8 cellular contexts compared by ENCODE assay signal in the genomic region with DNA sequence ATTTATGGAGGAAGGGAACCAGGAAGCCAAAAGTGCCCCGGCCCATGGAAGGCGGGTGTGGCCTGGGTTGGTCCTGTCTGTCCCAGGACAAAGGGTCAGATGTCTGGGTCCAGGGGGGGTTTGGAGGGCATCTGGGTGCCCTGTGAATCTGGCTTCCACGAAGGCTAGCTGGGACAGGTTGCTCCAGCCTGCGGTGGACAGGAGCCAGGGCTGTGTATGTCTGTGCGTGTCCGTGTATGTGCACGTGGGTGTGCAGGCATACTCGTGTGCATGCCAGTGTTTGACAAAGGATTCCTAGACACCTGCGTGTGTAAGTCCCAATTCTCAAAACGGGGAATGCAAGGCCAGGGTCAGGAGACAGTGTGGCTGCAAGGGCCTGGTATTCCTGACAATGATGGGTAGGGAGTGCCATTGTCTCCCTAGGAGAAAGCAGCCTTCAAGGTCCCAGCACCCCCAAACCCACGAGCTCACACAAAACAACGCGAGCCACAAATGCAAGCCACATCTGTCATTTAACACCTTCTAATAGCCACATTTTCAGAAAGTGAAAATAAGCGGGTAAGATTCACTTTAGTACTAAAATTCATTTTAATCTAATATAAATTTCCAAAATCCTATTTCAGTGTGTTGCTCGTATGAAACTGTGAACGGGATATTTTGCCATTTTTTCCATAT.
DNase-seq lines count a peak whose midpoint lies in the region; ATAC-seq and TF ChIP-seq lines count a peak whose summit lies in the region.

No MANE protein-coding gene starts in this region.

- H3K9me3 ChIP-seq in HEK293 (ENCODE audit: control insufficient read depth, insufficient read depth, low read depth, low read length), result no peaks in the 10 kb centered on the region

- POLR2A ChIA-PET in HEK293 (lab: Yijun Ruan, JAX), result interaction anchor here (1.7 to 6.2 kb wide), 3 partner anchors 14 to 19 kb away, joined by 5 to 42 read pairs (median 30); no protein-coding TSS in a partner anchor
- POLR2A ChIA-PET in activated CD4-positive, alpha-beta memory T cell treated with anti-CD3 and anti-CD28 coated beads, Interleukin-2, amount 10 ng/mL, durations not matched to agents 7 days and 5 days (lab: Charles Lee), result interaction anchor here (3.8 to 6.7 kb wide), 4 partner anchors 11 to 18 kb away, joined by 13 to 70 read pairs (median 34); no protein-coding TSS in a partner anchor

- no peak for DNase-seq in activated CD4-positive, alpha-beta memory T cell treated with anti-CD3 and anti-CD28 coated beads, Interleukin-2, amount 10 ng/mL, durations not matched to agents 7 days and 5 days
- peak; percentile 68 for DNase-seq in globus pallidus (ENCODE audit: low spot score)
- DNase-seq in NOMO-1 treated with dmso at 0.1 percent for 144 hours (lab: John Stamatoyannopoulos, UW; ENCODE audit: unreplicated experiment), result no peak

- peak overlapping the region; percentile 82 for H3K4me3 Mint-ChIP-seq in activated CD4-positive, alpha-beta memory T cell treated with anti-CD3 and anti-CD28 coated beads, Interleukin-2, amount 10 ng/mL, durations not matched to agents 7 days and 5 days

- no peaks in the 10 kb centered on the region for H3K9me3 Mint-ChIP-seq in activated CD4-positive, alpha-beta memory T cell treated with anti-CD3 and anti-CD28 coated beads, Interleukin-2, amount 10 ng/mL, durations not matched to agents 7 days and 5 days

- no peak for TF ChIP-seq CTCF in HEK293 (tag by site-specific recombination; IDR thresholded peaks at IDR 0.05)

- H3K27me3 Mint-ChIP-seq in activated CD4-positive, alpha-beta memory T cell treated with anti-CD3 and anti-CD28 coated beads, Interleukin-2, amount 10 ng/mL, durations not matched to agents 7 days and 5 days, result no peaks in the 10 kb centered on the region

- H3K27ac Mint-ChIP-seq in activated CD4-positive, alpha-beta memory T cell treated with anti-CD3 and anti-CD28 coated beads, Interleukin-2, amount 10 ng/mL, durations not matched to agents 7 days and 5 days, result peak overlapping the region; percentile 80

- CTCF ChIA-PET in HEK293 (lab: Yijun Ruan, JAX), result interaction anchor here (1.0 to 3.1 kb wide), 4 partner anchors 9 to 62 kb away, joined by 3 to 15 read pairs (median 4); no protein-coding TSS in a partner anchor
- CTCF ChIA-PET in activated CD4-positive, alpha-beta memory T cell treated with anti-CD3 and anti-CD28 coated beads, Interleukin-2, amount 10 ng/mL, durations not matched to agents 7 days and 5 days (lab: Charles Lee), result no interaction called here

- H3K27ac ChIP-seq in HEK293 (ENCODE audit: extremely low read depth, low read depth, low read length) (peak overlapping the region; percentile 100), skin epidermis (peak overlapping the region in 20 of 21 experiments; percentile 96 to 100 (median 99))

- peaks cover 16% of the 10 kb centered on the region for H3K4me1 ChIP-seq in HEK293 (ENCODE audit: control insufficient read depth, insufficient read depth, low read length)

- H3K36me3 ChIP-seq in HEK293 (ENCODE audit: control insufficient read depth in 2 of 2, insufficient read depth in 1 of 2, low read length in 2 of 2), result no peaks in the 10 kb centered on the region

- H3K36me3 Mint-ChIP-seq in activated CD4-positive, alpha-beta memory T cell treated with anti-CD3 and anti-CD28 coated beads, Interleukin-2, amount 10 ng/mL, durations not matched to agents 7 days and 5 days (ENCODE audit: low read depth), result peaks cover 7% of the 10 kb centered on the region

- H3K4me1 Mint-ChIP-seq in activated CD4-positive, alpha-beta memory T cell treated with anti-CD3 and anti-CD28 coated beads, Interleukin-2, amount 10 ng/mL, durations not matched to agents 7 days and 5 days, result peaks cover 44% of the 10 kb centered on the region

- H3K4me3 ChIP-seq in HEK293 (ENCODE audit: low read depth, low read length), result no peak overlapping the region
- H3K4me3 ChIP-seq in skin epidermis, result peak overlapping the region; percentile 46 to 92 (median 55)

- ATAC-seq in GM19023 (IDR thresholded peaks at IDR 0.05; ENCODE audit: unreplicated experiment) (no peak), GM21576 (IDR thresholded peaks at IDR 0.05; ENCODE audit: unreplicated experiment) (no peak), HG02610 (IDR thresholded peaks at IDR 0.05; ENCODE audit: unreplicated experiment) (no peak)

TF ChIP-seq in HEK293, 187 proteins besides CTCF, POLR2A, EP300 and RAD21 (continues in another document):
- TF ChIP-seq ZNF585B (tag by site-specific recombination; IDR thresholded peaks at IDR 0.05) (no peak), KLF9 (tag by site-specific recombination; IDR thresholded peaks at IDR 0.05; ENCODE audit: low read depth) (peak; percentile 26; the same call in 1 of the 2 replicates), ZNF529 (tag by site-specific recombination; IDR thresholded peaks at IDR 0.05; ENCODE audit: insufficient replicate concordance) (no peak), KLF8 (tag by site-specific recombination; IDR thresholded peaks at IDR 0.05) (0 out of 2 replicates have a peak, but pooled peaks have one; percentile 26), ZNF266 (tag by site-specific recombination; IDR thresholded peaks at IDR 0.05; ENCODE audit: low read depth) (no peak), ZNF404 (tag by site-specific recombination; IDR thresholded peaks at IDR 0.05) (no peak), ZNF658 (tag by site-specific recombination; IDR thresholded peaks at IDR 0.05) (no peak), ZNF48 (tag by site-specific recombination; IDR thresholded peaks at IDR 0.05) (no peak), ZNF792 (tag by site-specific recombination; IDR thresholded peaks at IDR 0.05) (no peak), GLIS2 (tag by site-specific recombination; IDR thresholded peaks at IDR 0.05) (no peak), ZNF629 (tag by site-specific recombination; IDR thresholded peaks at IDR 0.05) (no peak), ZNF555 (tag by site-specific recombination; conservative IDR thresholded peaks at IDR 0.05) (no peak), HOXC10 (CRISPR knock-in tag; IDR thresholded peaks at IDR 0.05) (no peak), PATZ1 (tag by site-specific recombination; IDR thresholded peaks at IDR 0.05) (peak; percentile 15)
- TF ChIP-seq, protein P1, sequence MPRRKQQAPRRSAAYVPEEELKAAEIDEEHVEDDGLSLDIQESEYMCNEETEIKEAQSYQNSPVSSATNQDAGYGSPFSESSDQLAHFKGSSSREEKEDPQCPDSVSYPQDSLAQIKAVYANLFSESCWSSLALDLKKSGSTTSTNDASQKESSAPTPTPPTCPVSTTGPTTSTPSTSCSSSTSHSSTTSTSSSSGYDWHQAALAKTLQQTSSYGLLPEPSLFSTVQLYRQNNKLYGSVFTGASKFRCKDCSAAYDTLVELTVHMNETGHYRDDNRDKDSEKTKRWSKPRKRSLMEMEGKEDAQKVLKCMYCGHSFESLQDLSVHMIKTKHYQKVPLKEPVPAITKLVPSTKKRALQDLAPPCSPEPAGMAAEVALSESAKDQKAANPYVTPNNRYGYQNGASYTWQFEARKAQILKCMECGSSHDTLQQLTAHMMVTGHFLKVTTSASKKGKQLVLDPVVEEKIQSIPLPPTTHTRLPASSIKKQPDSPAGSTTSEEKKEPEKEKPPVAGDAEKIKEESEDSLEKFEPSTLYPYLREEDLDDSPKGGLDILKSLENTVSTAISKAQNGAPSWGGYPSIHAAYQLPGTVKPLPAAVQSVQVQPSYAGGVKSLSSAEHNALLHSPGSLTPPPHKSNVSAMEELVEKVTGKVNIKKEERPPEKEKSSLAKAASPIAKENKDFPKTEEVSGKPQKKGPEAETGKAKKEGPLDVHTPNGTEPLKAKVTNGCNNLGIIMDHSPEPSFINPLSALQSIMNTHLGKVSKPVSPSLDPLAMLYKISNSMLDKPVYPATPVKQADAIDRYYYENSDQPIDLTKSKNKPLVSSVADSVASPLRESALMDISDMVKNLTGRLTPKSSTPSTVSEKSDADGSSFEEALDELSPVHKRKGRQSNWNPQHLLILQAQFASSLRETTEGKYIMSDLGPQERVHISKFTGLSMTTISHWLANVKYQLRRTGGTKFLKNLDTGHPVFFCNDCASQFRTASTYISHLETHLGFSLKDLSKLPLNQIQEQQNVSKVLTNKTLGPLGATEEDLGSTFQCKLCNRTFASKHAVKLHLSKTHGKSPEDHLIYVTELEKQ (tag by site-specific recombination; IDR thresholded peaks at IDR 0.05; ENCODE audit: borderline replicate concordance), result no peak
- TF ChIP-seq, protein P2, sequence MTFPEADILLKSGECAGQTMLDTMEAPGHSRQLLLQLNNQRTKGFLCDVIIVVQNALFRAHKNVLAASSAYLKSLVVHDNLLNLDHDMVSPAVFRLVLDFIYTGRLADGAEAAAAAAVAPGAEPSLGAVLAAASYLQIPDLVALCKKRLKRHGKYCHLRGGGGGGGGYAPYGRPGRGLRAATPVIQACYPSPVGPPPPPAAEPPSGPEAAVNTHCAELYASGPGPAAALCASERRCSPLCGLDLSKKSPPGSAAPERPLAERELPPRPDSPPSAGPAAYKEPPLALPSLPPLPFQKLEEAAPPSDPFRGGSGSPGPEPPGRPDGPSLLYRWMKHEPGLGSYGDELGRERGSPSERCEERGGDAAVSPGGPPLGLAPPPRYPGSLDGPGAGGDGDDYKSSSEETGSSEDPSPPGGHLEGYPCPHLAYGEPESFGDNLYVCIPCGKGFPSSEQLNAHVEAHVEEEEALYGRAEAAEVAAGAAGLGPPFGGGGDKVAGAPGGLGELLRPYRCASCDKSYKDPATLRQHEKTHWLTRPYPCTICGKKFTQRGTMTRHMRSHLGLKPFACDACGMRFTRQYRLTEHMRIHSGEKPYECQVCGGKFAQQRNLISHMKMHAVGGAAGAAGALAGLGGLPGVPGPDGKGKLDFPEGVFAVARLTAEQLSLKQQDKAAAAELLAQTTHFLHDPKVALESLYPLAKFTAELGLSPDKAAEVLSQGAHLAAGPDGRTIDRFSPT (tag by site-specific recombination; IDR thresholded peaks at IDR 0.05), result no peak
